10 cellular contexts compared by ENCODE assay signal in genomic region chr20:37989601-37990001, GRCh38. TPM values are rescaled to one million over a fixed set of nuclear protein-coding genes. Genes with fewer than 3 reads are reported as not detected.
DNase-seq lines count a peak whose midpoint lies in the region; FAIRE-seq lines count a peak whose summit lies in the region.
"Had no signal": no experiment of that assay in that cellular context is flagged by ENCODE, and none has a peak within 500 bp of the region (broad histone marks: within the 10 kb centered on the region; RNA-seq: fewer than 3 reads in every experiment).

No MANE protein-coding gene starts in this region.

- H3K4me1 Mint-ChIP-seq in CD8-positive, alpha-beta memory T cell: peaks cover 23 to 24% (median 24%) of the 10 kb centered on the region in 3 donors

- no peak overlapping the region for H3K27ac ChIP-seq in CD8-positive, alpha-beta memory T cell (ENCODE audit: low read depth, low read length)

- in situ Hi-C loops in ACHN (cut with HindIII; ENCODE audit: low pct_ligation_motif_present, low pct_unique_long_range_greater_than_20kb, low sequenced_read_pairs): no loop called here

- CTCF ChIA-PET in CD8-positive, alpha-beta memory T cell (lab: Charles Lee): interaction anchor here (0.9 kb wide), 1 partner anchor 9 kb away, joined by 3 read pairs; no protein-coding TSS in a partner anchor

- no peaks in the 10 kb centered on the region for H3K9me3 Mint-ChIP-seq in CD8-positive, alpha-beta memory T cell

- FAIRE-seq in urothelium cell line (lab: Jason Lieb, UNC): no peak
- no peak for FAIRE-seq in frontal cortex (lab: Jason Lieb, UNC)
- FAIRE-seq: endometrium had no signal

- peak overlapping the region in 6 of 8 donors; percentile 64 to 92 (median 81) for H3K27ac Mint-ChIP-seq in CD8-positive, alpha-beta memory T cell

- peaks cover 14 to 85% (median 30%) of the 10 kb centered on the region in 3 donors for H3K36me3 Mint-ChIP-seq in CD8-positive, alpha-beta memory T cell

- no peaks in the 10 kb centered on the region for H3K27me3 ChIP-seq in CD8-positive, alpha-beta memory T cell (ENCODE audit: insufficient read depth, low read length, poor library complexity, severe bottlenecking)

- peaks cover 22% of the 10 kb centered on the region for H3K36me3 ChIP-seq in CD8-positive, alpha-beta memory T cell (ENCODE audit: insufficient read depth, low read length)

- POLR2A ChIA-PET in CD8-positive, alpha-beta memory T cell (lab: Charles Lee): no interaction called here

- H3K4me1 ChIP-seq in CD8-positive, alpha-beta memory T cell (ENCODE audit: insufficient read depth, low read length): peaks cover 9% of the 10 kb centered on the region

- H3K9me3 ChIP-seq in CD8-positive, alpha-beta memory T cell (ENCODE audit: low read length): no peaks in the 10 kb centered on the region

- no peak overlapping the region for H3K4me3 ChIP-seq in CD8-positive, alpha-beta memory T cell (ENCODE audit: low read length)

- no peaks in the 10 kb centered on the region for H3K27me3 Mint-ChIP-seq in CD8-positive, alpha-beta memory T cell

- no peak for DNase-seq in CD8-positive, alpha-beta memory T cell
- DNase-seq in NCI-H2029 treated with DMSO at 0.1 percent for 48 hours (lab: John Stamatoyannopoulos, UW) (peak; percentile 18), cerebellum (ENCODE audit: low spot score) (peak; percentile 66), myocyte (ENCODE audit: low read depth) (peak; percentile 55), ACHN (no peak), urothelium cell line (ENCODE audit: low spot score) (no peak), frontal cortex (ENCODE audit: low spot score in 2 of 2) (no peak), globus pallidus (ENCODE audit: low spot score) (no peak)
- DNase-seq: midbrain had no signal

- no peak overlapping the region for H3K4me3 Mint-ChIP-seq in CD8-positive, alpha-beta memory T cell

RNA-seq across cellular contexts. Expression of gene TTI1, which starts 43.7 kb away (rescaled TPM):
- 10 to 100 TPM; 40.5 to 41.6 TPM for total RNA-seq in CD8-positive, alpha-beta memory T cell
- 16.7 TPM for polyA plus RNA-seq in CD8-positive, alpha-beta memory T cell
- total RNA-seq in cerebellum: 34.8 TPM
- 20.0 and 21.8 TPM in 2 replicates for total RNA-seq in myocyte
- 10.2 TPM for polyA plus RNA-seq in myocyte (2012)
- 25.7 TPM for total RNA-seq in frontal cortex

RNA-seq across cellular contexts. Expression of gene RPRD1B, which starts 43.9 kb away (rescaled TPM):
- 10 to 100 TPM; 39.1 TPM for total RNA-seq in CD8-positive, alpha-beta memory T cell
- polyA plus RNA-seq in CD8-positive, alpha-beta memory T cell: 5.2 TPM
- 33.8 TPM for total RNA-seq in cerebellum
- total RNA-seq in myocyte: 24.2 and 24.3 TPM in 2 replicates
- 15.0 TPM for polyA plus RNA-seq in myocyte (2012)
- 39.1 TPM for total RNA-seq in frontal cortex

Comparison
In these comparisons a context has a peak if more than half of its experiments do, and no peak if none do; other contexts are left out.
1. DNase-seq: peak in NCI-H2029 treated with DMSO at 0.1 percent for 48 hours (single experiment), cerebellum (single experiment) and myocyte (single experiment); none in CD8-positive, alpha-beta memory T cell (0 of 5), ACHN (single experiment), urothelium cell line (single experiment), frontal cortex (0 of 2) and globus pallidus (single experiment).